Comparison of ENCODE assay signal across 1 cellular context in genomic region chr5:59039296-59040006, GRCh38.
A peak's percentile ranks its signal among the peaks of the same experiment; 100 is the strongest.
TF ChIP-seq lines count a peak whose summit lies in the region.

No MANE protein-coding gene starts in this region.

TF ChIP-seq in HEK293, 187 proteins besides CTCF, POLR2A, EP300 and RAD21 (continued from another document):
- TF ChIP-seq PRDM2 (tag by site-specific recombination; IDR thresholded peaks at IDR 0.05; ENCODE audit: borderline replicate concordance) (no peak), ZNF184 (tag by site-specific recombination; IDR thresholded peaks at IDR 0.05) (no peak), ZFHX2 (tag by site-specific recombination; conservative IDR thresholded peaks at IDR 0.05) (peak; percentile 36), ZNF830 (tag by site-specific recombination; IDR thresholded peaks at IDR 0.05; ENCODE audit: low read depth) (no peak), SP2 (tag by site-specific recombination; IDR thresholded peaks at IDR 0.05) (peak; percentile 59), ZBTB7A (tag by site-specific recombination; IDR thresholded peaks at IDR 0.05; ENCODE audit: low read depth) (peak; percentile 47; the same call in 1 of the 2 replicates), ZNF416 (tag by site-specific recombination; IDR thresholded peaks at IDR 0.05) (no peak), ZBTB26 (tag by site-specific recombination; optimal IDR thresholded peaks at IDR 0.05) (peak; percentile 97), REPIN1 (tag by site-specific recombination; IDR thresholded peaks at IDR 0.05; ENCODE audit: low read depth) (no peak), ZNF449 (tag by site-specific recombination; IDR thresholded peaks at IDR 0.05) (peak; percentile 80), PATZ1 (tag by site-specific recombination; IDR thresholded peaks at IDR 0.05) (peak; percentile 88), YY1 (tag by site-specific recombination; IDR thresholded peaks at IDR 0.05) (no peak), ZIC2 (tag by site-specific recombination; IDR thresholded peaks at IDR 0.05) (peak; percentile 93), KLF8 (tag by site-specific recombination; IDR thresholded peaks at IDR 0.05) (peak; percentile 33; the same call in 1 of the 2 replicates), TCF7L2 (IDR thresholded peaks at IDR 0.05; ENCODE audit: borderline replicate concordance, low read depth, low read length) (peak; percentile 89), BCL11B (tag by site-specific recombination; IDR thresholded peaks at IDR 0.05; ENCODE audit: low read depth) (no peak), MYNN (tag by site-specific recombination; IDR thresholded peaks at IDR 0.05; ENCODE audit: borderline replicate concordance) (no peak), HOXD13 (CRISPR knock-in tag; IDR thresholded peaks at IDR 0.05; ENCODE audit: borderline replicate concordance) (no peak), ZNF544 (tag by site-specific recombination; IDR thresholded peaks at IDR 0.05) (no peak), HIC1 (tag by site-specific recombination; IDR thresholded peaks at IDR 0.05) (peak; percentile 87), ZNF518A (tag by site-specific recombination; conservative IDR thresholded peaks at IDR 0.05; ENCODE audit: low read depth) (no peak), SCRT2 (tag by site-specific recombination; IDR thresholded peaks at IDR 0.05) (no peak), PRDM10 (tag by site-specific recombination; IDR thresholded peaks at IDR 0.05) (0 out of 2 replicates have a peak, but pooled peaks have one; percentile 26), ZNF24 (tag by site-specific recombination; IDR thresholded peaks at IDR 0.05) (peak; percentile 48; the same call in 1 of the 2 replicates), ZBTB8A (tag by site-specific recombination; IDR thresholded peaks at IDR 0.05) (peak; percentile 85; the same call in 1 of the 2 replicates), ZNF433 (tag by site-specific recombination; IDR thresholded peaks at IDR 0.05; ENCODE audit: low read depth) (no peak), PRDM1 (tag by site-specific recombination; IDR thresholded peaks at IDR 0.05) (0 out of 2 replicates have a peak, but pooled peaks have one; percentile 1), ZNF837 (tag by site-specific recombination; IDR thresholded peaks at IDR 0.05) (peak; percentile 31; the same call in 1 of the 2 replicates)
